Comparison of ENCODE assay signal across 19 cellular contexts in the genomic region with DNA sequence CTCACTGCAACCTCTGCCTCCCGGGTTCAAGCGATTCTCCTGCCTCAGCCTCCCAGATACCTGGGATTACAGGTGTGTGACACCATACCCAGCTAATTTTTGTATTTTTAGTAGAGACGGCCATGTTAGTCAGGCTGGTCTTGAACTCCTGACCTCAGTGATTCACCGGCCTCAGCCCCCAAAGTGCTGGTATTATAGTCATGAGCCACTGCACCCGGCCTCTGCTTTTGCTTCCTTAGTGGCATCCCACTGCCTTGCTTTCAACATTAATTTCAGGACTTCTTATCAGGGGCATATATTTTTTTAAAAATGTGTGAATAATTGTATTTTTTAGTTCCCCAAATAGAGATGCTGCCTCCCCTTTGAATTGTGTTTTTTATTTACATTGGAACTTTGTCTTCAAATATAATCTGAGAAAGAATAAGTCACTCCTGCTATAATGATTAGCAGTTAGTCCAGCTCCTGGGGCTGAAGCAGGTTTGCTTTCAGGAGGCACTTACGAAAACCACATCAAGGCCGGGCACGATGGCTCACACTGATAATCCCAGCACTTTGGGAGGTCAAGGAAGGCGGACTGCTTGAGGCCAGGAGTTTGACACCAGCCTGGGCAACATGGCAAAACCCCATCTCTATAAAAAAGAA.
A peak's percentile ranks its signal among the peaks of the same experiment; 100 is the strongest.
DNase-seq lines count a peak whose midpoint lies in the region; ATAC-seq, FAIRE-seq and TF ChIP-seq lines count a peak whose summit lies in the region.
"Had no signal": no experiment of that assay in that cellular context is flagged by ENCODE, and none has a peak within 500 bp of the region (broad histone marks: within the 10 kb centered on the region; RNA-seq: fewer than 3 reads in every experiment).

No MANE protein-coding gene starts in this region.

- peaks cover 72% of the 10 kb centered on the region for H3K4me1 ChIP-seq in A549
- H3K4me1 ChIP-seq: esophagus squamous epithelium had no signal

- peak overlapping the region; percentile 71 for H3K4me2 ChIP-seq in A549
- H3K4me2 ChIP-seq: GM23338 had no signal

- WGBS in A549 (ENCODE audit: missing lambda C conversion rate) = 6% methylated on average over 9 of the region's 9 CpGs

- no peak for TF ChIP-seq EP300 in A549 (IDR thresholded peaks at IDR 0.05)

- no peaks in the 10 kb centered on the region for H3K27me3 ChIP-seq in kidney epithelial cell (ENCODE audit: control insufficient read depth, insufficient read depth, low read length)

- POLR2A ChIA-PET in A549 (lab: Yijun Ruan, JAX) = interaction anchor here (1.0 kb wide), 1 partner anchor 8 kb away, joined by 3 read pairs; no protein-coding TSS in a partner anchor

- H3K4me3 ChIP-seq in A549 = no peak overlapping the region
- H3K4me3 ChIP-seq in kidney epithelial cell (ENCODE audit: low read depth, low read length) = no peak overlapping the region
- H3K4me3 ChIP-seq: coronary artery, esophagus squamous epithelium, GM23338 had no signal

- ATAC-seq in A549 = peak; percentile 77 to 80
- no peak for ATAC-seq in GM19452 (IDR thresholded peaks at IDR 0.05; ENCODE audit: unreplicated experiment)
- ATAC-seq: GM23338; left ventricle myocardium superior; natural killer cell treated with Interleukin-12 subunit alpha and Interleukin-12 subunit beta and Interleukin-15 and Interleukin-18, amount 100 ng/mL, for 72 hours had no signal

- peak; percentile 39 for FAIRE-seq in A549 (lab: Jason Lieb, UNC)

- CTCF ChIA-PET in A549 (lab: Yijun Ruan, JAX) = interaction anchor here (0.6 to 2.8 kb wide), 4 partner anchors 61 to 362 kb away, joined by 3 to 6 read pairs (median 4); no protein-coding TSS in a partner anchor

- DNase-seq in A549 (ENCODE audit: low read depth in 1 of 2, low spot score in 1 of 2) = peak in 1 of 2 experiments; percentile 65
- DNase-seq in LoVo (ENCODE audit: low spot score) = peak; percentile 15
- peak; percentile 57 for DNase-seq in amniotic epithelial cell (ENCODE audit: low read depth)
- DNase-seq in kidney epithelial cell (ENCODE audit: low read depth) = peak; percentile 51
- DNase-seq in NCI-H2107 (lab: John Stamatoyannopoulos, UW) = no peak
- no peak for DNase-seq in NCI-H128 (lab: John Stamatoyannopoulos, UW; ENCODE audit: unreplicated experiment)
- no peak for DNase-seq in medulla oblongata (ENCODE audit: extremely low spot score)
- DNase-seq: activated CD4-positive, alpha-beta T cell treated with anti-CD3 and anti-CD28 coated beads, Interleukin-2, amount 50 U/mL, for 1 hour; activated T-cell treated with anti-CD3 and anti-CD28 coated beads, Interleukin-2, amount 50 U/mL, for 48 hours; esophagus squamous epithelium; left ventricle myocardium superior; NCI-H1436 treated with DMSO at 0.1 percent for 48 hours; NCI-H524; stimulated activated CD4-positive, alpha-beta T cell treated with anti-CD3 and anti-CD28 coated beads, Interleukin-2, amount 100 ng/mL, for 48 hours; T-helper 2 cell had no signal

- H3K36me3 ChIP-seq in kidney epithelial cell (ENCODE audit: control insufficient read depth, insufficient read depth, low read length) = no peaks in the 10 kb centered on the region
- H3K36me3 ChIP-seq: esophagus squamous epithelium had no signal

- TF ChIP-seq CTCF in A549 (IDR thresholded peaks at IDR 0.05) = no peak
- no peak for TF ChIP-seq CTCF in kidney epithelial cell (IDR thresholded peaks at IDR 0.05; ENCODE audit: insufficient read depth, low read length, poor library complexity, severe bottlenecking)

- no peak for TF ChIP-seq POLR2A in A549 (IDR thresholded peaks at IDR 0.05; ENCODE audit: low read length)

- H3K9me3 ChIP-seq in A549 = no peaks in the 10 kb centered on the region
- H3K9me3 ChIP-seq: esophagus squamous epithelium had no signal

- H3K27ac ChIP-seq in A549 = peak overlapping the region; percentile 73 to 79
- H3K27ac ChIP-seq: coronary artery, esophagus squamous epithelium had no signal

- TF ChIP-seq RAD21 in A549 (conservative IDR thresholded peaks at IDR 0.05 in 1 of 2, IDR thresholded peaks at IDR 0.05 in 1 of 2) = no peak

TF ChIP-seq in A549, 52 proteins besides CTCF, POLR2A, EP300 and RAD21:
- TF ChIP-seq FOSL2 (IDR thresholded peaks at IDR 0.05) (no peak), FOSL2 (CRISPR knock-in tag; IDR thresholded peaks at IDR 0.05) (peak; percentile 50), SMC3 (IDR thresholded peaks at IDR 0.05) (no peak), HOXA7 (CRISPR knock-in tag; IDR thresholded peaks at IDR 0.05) (no peak), RFX5 (IDR thresholded peaks at IDR 0.05) (no peak), RARB (CRISPR knock-in tag; IDR thresholded peaks at IDR 0.05) (0 out of 2 replicates have a peak, but pooled peaks have one; percentile 43)

Comparison
In these comparisons a context has a peak if more than half of its experiments do, and no peak if none do; other contexts are left out.
1. DNase-seq: peak in LoVo (single experiment), amniotic epithelial cell (single experiment) and kidney epithelial cell (single experiment); none in NCI-H2107 (single experiment), NCI-H128 (single experiment) and medulla oblongata (single experiment).